1 cellular context compared by ENCODE assay signal in the genomic region with DNA sequence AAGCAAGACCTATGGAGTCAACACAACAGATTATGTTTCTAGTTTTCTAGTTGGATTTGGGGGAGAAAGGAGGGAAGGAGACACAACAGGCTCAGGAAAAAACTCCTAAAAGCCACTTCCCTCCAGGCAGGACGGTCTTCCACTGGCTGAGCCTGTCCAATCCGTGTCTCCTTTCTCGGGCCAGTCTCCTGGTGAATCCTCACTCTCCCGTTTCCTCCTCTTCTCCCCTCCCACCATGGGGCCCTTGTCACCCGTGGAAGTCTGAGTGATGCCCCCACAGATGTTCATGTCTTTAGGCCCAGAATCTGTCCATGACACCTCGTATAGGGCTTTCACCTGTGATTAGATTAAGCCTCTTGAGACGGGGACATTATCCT.
TF ChIP-seq lines count a peak whose summit lies in the region.

No MANE protein-coding gene starts in this region.

TF ChIP-seq in HepG2, 621 proteins besides CTCF, POLR2A, EP300 and RAD21:
- TF ChIP-seq PTBP1 (IDR thresholded peaks at IDR 0.05; ENCODE audit: low read depth, low read length, poor library complexity, severe bottlenecking) (no peak), DNMT1 (CRISPR knock-in tag; IDR thresholded peaks at IDR 0.05) (no peak), MAFF (IDR thresholded peaks at IDR 0.05; ENCODE audit: low read depth, low read length) (no peak), ZNF839 (CRISPR knock-in tag; IDR thresholded peaks at IDR 0.05; ENCODE audit: borderline replicate concordance) (no peak), ATF1 (CRISPR knock-in tag; IDR thresholded peaks at IDR 0.05) (no peak), MEIS2 (CRISPR knock-in tag; IDR thresholded peaks at IDR 0.05) (no peak), HNF4A (CRISPR knock-in tag; IDR thresholded peaks at IDR 0.05) (no peak), ZNF607 (CRISPR knock-in tag; IDR thresholded peaks at IDR 0.05; ENCODE audit: borderline replicate concordance) (no peak), BORCS8-MEF2B (CRISPR knock-in tag; IDR thresholded peaks at IDR 0.05) (no peak), ZNF713 (CRISPR knock-in tag; IDR thresholded peaks at IDR 0.05) (no peak), PCBP2 (optimal IDR thresholded peaks at IDR 0.05; ENCODE audit: low read depth, low read length, poor library complexity, severe bottlenecking) (no peak)
- TF ChIP-seq, protein P1, sequence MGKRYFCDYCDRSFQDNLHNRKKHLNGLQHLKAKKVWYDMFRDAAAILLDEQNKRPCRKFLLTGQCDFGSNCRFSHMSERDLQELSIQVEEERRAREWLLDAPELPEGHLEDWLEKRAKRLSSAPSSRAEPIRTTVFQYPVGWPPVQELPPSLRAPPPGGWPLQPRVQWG (CRISPR knock-in tag; IDR thresholded peaks at IDR 0.05; ENCODE audit: borderline replicate concordance, low read depth): no peak
- TF ChIP-seq, protein P2, sequence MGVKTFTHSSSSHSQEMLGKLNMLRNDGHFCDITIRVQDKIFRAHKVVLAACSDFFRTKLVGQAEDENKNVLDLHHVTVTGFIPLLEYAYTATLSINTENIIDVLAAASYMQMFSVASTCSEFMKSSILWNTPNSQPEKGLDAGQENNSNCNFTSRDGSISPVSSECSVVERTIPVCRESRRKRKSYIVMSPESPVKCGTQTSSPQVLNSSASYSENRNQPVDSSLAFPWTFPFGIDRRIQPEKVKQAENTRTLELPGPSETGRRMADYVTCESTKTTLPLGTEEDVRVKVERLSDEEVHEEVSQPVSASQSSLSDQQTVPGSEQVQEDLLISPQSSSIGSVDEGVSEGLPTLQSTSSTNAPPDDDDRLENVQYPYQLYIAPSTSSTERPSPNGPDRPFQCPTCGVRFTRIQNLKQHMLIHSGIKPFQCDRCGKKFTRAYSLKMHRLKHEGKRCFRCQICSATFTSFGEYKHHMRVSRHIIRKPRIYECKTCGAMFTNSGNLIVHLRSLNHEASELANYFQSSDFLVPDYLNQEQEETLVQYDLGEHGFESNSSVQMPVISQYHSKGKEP (CRISPR knock-in tag; IDR thresholded peaks at IDR 0.05): no peak
- TF ChIP-seq, protein P3, sequence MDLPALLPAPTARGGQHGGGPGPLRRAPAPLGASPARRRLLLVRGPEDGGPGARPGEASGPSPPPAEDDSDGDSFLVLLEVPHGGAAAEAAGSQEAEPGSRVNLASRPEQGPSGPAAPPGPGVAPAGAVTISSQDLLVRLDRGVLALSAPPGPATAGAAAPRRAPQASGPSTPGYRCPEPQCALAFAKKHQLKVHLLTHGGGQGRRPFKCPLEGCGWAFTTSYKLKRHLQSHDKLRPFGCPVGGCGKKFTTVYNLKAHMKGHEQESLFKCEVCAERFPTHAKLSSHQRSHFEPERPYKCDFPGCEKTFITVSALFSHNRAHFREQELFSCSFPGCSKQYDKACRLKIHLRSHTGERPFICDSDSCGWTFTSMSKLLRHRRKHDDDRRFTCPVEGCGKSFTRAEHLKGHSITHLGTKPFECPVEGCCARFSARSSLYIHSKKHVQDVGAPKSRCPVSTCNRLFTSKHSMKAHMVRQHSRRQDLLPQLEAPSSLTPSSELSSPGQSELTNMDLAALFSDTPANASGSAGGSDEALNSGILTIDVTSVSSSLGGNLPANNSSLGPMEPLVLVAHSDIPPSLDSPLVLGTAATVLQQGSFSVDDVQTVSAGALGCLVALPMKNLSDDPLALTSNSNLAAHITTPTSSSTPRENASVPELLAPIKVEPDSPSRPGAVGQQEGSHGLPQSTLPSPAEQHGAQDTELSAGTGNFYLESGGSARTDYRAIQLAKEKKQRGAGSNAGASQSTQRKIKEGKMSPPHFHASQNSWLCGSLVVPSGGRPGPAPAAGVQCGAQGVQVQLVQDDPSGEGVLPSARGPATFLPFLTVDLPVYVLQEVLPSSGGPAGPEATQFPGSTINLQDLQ (CRISPR knock-in tag; IDR thresholded peaks at IDR 0.05): no peak
- TF ChIP-seq, protein P4, sequence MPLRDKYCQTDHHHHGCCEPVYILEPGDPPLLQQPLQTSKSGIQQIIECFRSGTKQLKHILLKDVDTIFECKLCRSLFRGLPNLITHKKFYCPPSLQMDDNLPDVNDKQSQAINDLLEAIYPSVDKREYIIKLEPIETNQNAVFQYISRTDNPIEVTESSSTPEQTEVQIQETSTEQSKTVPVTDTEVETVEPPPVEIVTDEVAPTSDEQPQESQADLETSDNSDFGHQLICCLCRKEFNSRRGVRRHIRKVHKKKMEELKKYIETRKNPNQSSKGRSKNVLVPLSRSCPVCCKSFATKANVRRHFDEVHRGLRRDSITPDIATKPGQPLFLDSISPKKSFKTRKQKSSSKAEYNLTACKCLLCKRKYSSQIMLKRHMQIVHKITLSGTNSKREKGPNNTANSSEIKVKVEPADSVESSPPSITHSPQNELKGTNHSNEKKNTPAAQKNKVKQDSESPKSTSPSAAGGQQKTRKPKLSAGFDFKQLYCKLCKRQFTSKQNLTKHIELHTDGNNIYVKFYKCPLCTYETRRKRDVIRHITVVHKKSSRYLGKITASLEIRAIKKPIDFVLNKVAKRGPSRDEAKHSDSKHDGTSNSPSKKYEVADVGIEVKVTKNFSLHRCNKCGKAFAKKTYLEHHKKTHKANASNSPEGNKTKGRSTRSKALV (CRISPR knock-in tag; IDR thresholded peaks at IDR 0.05): no peak
- TF ChIP-seq, protein P5, sequence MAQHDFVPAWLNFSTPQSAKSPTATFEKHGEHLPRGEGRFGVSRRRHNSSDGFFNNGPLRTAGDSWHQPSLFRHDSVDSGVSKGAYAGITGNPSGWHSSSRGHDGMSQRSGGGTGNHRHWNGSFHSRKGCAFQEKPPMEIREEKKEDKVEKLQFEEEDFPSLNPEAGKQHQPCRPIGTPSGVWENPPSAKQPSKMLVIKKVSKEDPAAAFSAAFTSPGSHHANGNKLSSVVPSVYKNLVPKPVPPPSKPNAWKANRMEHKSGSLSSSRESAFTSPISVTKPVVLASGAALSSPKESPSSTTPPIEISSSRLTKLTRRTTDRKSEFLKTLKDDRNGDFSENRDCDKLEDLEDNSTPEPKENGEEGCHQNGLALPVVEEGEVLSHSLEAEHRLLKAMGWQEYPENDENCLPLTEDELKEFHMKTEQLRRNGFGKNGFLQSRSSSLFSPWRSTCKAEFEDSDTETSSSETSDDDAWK (CRISPR knock-in tag; IDR thresholded peaks at IDR 0.05): no peak
